18 cellular contexts compared by ENCODE assay signal in genomic region chr17:15239471-15239870, GRCh38. TPM values are rescaled to one million over a fixed set of nuclear protein-coding genes. Genes with fewer than 3 reads are reported as not detected.
"Had no signal": no experiment of that assay in that cellular context is flagged by ENCODE, and none has a peak within 500 bp of the region (broad histone marks: within the 10 kb centered on the region; RNA-seq: fewer than 3 reads in every experiment).

No MANE protein-coding gene starts in this region.

- H3K27ac ChIP-seq: colonic mucosa, neutrophil, testis had no signal

- DNase-seq: caudate nucleus; colonic mucosa; effector CD4-positive, alpha-beta T cell; gastrocnemius medialis; glutamatergic neuron; immature natural killer cell; mammary epithelial cell; naive thymus-derived CD4-positive, alpha-beta T cell; nephron progenitor cell; stimulated activated CD4-positive, alpha-beta T cell treated with anti-CD3 and anti-CD28 coated beads, Interleukin-4, amount 100 ng/mL, for 24 hours; testis had no signal

- H3K9me3 Mint-ChIP-seq: stimulated activated memory B cell treated with anti-CD40 and anti-IgM and Interleukin-4, amounts not matched to agents 10 μg/mL and 1 μg/mL and 100 μg/mL, for 72 hours had no signal

- FAIRE-seq: keratinocyte had no signal

- H3K4me1 ChIP-seq: colonic mucosa, testis had no signal

- H3K27me3 ChIP-seq: colonic mucosa, gastrocnemius medialis, testis, tibial nerve had no signal

- H3K27ac Mint-ChIP-seq: immature natural killer cell; naive thymus-derived CD4-positive, alpha-beta T cell; nephron progenitor cell; stimulated activated memory B cell treated with anti-CD40 and anti-IgM and Interleukin-4, amounts not matched to agents 10 μg/mL and 1 μg/mL and 100 μg/mL, for 72 hours; stimulated activated naive CD8-positive, alpha-beta T cell treated with anti-CD3 and anti-CD28 coated beads, Interleukin-15, Interleukin-2, amounts not matched to agents 100 ng/mL and 50 ng/mL, for 24 hours had no signal

- H3K4me3 Mint-ChIP-seq: immature natural killer cell; naive thymus-derived CD4-positive, alpha-beta T cell; nephron progenitor cell; stimulated activated memory B cell treated with anti-CD40 and anti-IgM and Interleukin-4, amounts not matched to agents 10 μg/mL and 1 μg/mL and 100 μg/mL, for 72 hours; stimulated activated naive CD8-positive, alpha-beta T cell treated with anti-CD3 and anti-CD28 coated beads, Interleukin-15, Interleukin-2, amounts not matched to agents 100 ng/mL and 50 ng/mL, for 24 hours had no signal

- H3K36me3 ChIP-seq: colonic mucosa, neutrophil had no signal

- H3K36me3 Mint-ChIP-seq: immature natural killer cell; naive thymus-derived CD4-positive, alpha-beta T cell; stimulated activated memory B cell treated with anti-CD40 and anti-IgM and Interleukin-4, amounts not matched to agents 10 μg/mL and 1 μg/mL and 100 μg/mL, for 72 hours had no signal

- H3K9me3 ChIP-seq: colonic mucosa, gastrocnemius medialis, neutrophil, testis had no signal

- H3K4me1 Mint-ChIP-seq: nephron progenitor cell; stimulated activated memory B cell treated with anti-CD40 and anti-IgM and Interleukin-4, amounts not matched to agents 10 μg/mL and 1 μg/mL and 100 μg/mL, for 72 hours had no signal

- H3K4me3 ChIP-seq: colonic mucosa, gastrocnemius medialis, smooth muscle cell, testis, tibial nerve had no signal

- ATAC-seq: esophagus mucosa; gastrocnemius medialis; stimulated activated memory B cell treated with anti-CD40 and anti-IgM and Interleukin-4, amounts not matched to agents 10 μg/mL and 1 μg/mL and 100 μg/mL, for 72 hours had no signal

RNA-seq across cellular contexts. Expression of gene PMP22, which starts 25.7 kb away (rescaled TPM):
- polyA plus RNA-seq: naive thymus-derived CD4-positive, alpha-beta T cell had no signal
